In the genomic region with DNA sequence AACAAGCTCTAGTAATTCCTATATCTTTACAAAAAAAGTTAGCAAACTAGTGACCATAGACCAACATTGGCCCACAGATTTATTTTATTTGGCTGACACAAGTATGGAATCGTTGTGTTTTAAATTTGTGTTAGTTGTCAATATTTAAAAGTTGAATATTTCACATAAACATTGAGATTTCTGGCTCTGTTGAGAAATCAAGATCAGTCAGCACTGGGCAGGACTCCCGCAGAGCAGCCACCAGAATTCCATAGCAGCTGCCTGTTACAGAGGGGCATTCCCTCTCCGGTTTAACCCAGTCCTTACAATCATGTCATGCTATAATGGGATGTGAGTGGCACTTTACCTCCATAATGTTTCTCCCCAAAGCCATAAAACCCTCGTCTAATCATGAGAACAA, we compare ENCODE assay signal across 22 cellular contexts.
"Had no signal": no experiment of that assay in that cellular context is flagged by ENCODE, and none has a peak within 500 bp of the region (broad histone marks: within the 10 kb centered on the region; RNA-seq: fewer than 3 reads in every experiment).

No MANE protein-coding gene starts in this region.

- H3K27ac ChIP-seq: dorsolateral prefrontal cortex, gastrocnemius medialis, heart right ventricle, neutrophil, psoas muscle, skin epidermis, thoracic aorta, transverse colon had no signal

- DNase-seq: dorsolateral prefrontal cortex; effector CD8-positive, alpha-beta T cell; gastrocnemius medialis; heart right ventricle; hypothalamus; left cardiac atrium; left ventricle myocardium superior; mesenchymal stem cell; midbrain; naive B cell; psoas muscle; stimulated activated CD4-positive, alpha-beta T cell treated with anti-CD3 and anti-CD28 coated beads, Interleukin-2, amount 100 ng/mL, for 24 hours; stimulated activated CD4-positive, alpha-beta T cell treated with anti-CD3 and anti-CD28 coated beads, Interleukin-4, amount 100 ng/mL, for 4 hours; stimulated activated naive B cell treated with anti-CD40 and anti-IgM and Interleukin-4, amounts not matched to agents 10 μg/mL and 1 μg/mL and 100 μg/mL, for 72 hours; stimulated activated naive CD8-positive, alpha-beta T cell treated with anti-CD3 and anti-CD28 coated beads, Interleukin-15, amount 100 ng/mL, for 72 hours; substantia nigra; transverse colon had no signal

- H3K36me3 ChIP-seq: gastrocnemius medialis, heart right ventricle, neutrophil, thoracic aorta, transverse colon had no signal

- H3K4me3 ChIP-seq: coronary artery, dorsolateral prefrontal cortex, gastrocnemius medialis, heart right ventricle, lung, psoas muscle, skin epidermis, thoracic aorta, transverse colon had no signal

- H3K27me3 ChIP-seq: gastrocnemius medialis, neutrophil, transverse colon had no signal

- H3K9me3 ChIP-seq: gastrocnemius medialis, heart right ventricle, neutrophil, psoas muscle, thoracic aorta, transverse colon had no signal
